1 cellular context compared by ENCODE assay signal in genomic region chrX:30248854-30249253, GRCh38.
TF ChIP-seq lines count a peak whose summit lies in the region.

No MANE protein-coding gene starts in this region.

TF ChIP-seq in GM12878, 131 proteins besides CTCF, POLR2A, EP300 and RAD21 (continued from another document):
- TF ChIP-seq NKRF (conservative IDR thresholded peaks at IDR 0.05) (no peak), IRF4 (IDR thresholded peaks at IDR 0.05; ENCODE audit: low read depth, low read length) (peak; percentile 47; the same call in 1 of the 2 replicates), IKZF2 (IDR thresholded peaks at IDR 0.05) (peak in 1 of 2 experiments; percentile 18; a peak in 1 of 4 replicates), JUNB (IDR thresholded peaks at IDR 0.05) (peak; percentile 35; the same call in 1 of the 2 replicates), EZH2 (IDR thresholded peaks at IDR 0.05; ENCODE audit: borderline replicate concordance, control insufficient read depth, low read depth, low read length) (no peak), ZNF384 (IDR thresholded peaks at IDR 0.05; ENCODE audit: borderline replicate concordance, low read depth, low read length) (no peak), CBX3 (IDR thresholded peaks at IDR 0.05; ENCODE audit: borderline replicate concordance, low read depth) (no peak), WRNIP1 (IDR thresholded peaks at IDR 0.05; ENCODE audit: borderline replicate concordance, low read depth, low read length) (no peak), ATF2 (IDR thresholded peaks at IDR 0.05; ENCODE audit: low read length) (peak; percentile 16; the same call in 1 of the 2 replicates), SUZ12 (IDR thresholded peaks at IDR 0.05; ENCODE audit: unreplicated experiment) (no peak), CEBPB (IDR thresholded peaks at IDR 0.05; ENCODE audit: borderline replicate concordance in 1 of 2, low read depth in 2 of 2, low read length in 2 of 2) (no peak), MYC (IDR thresholded peaks at IDR 0.05; ENCODE audit: insufficient read depth, insufficient read length, insufficient replicate concordance, low read length, severe bottlenecking) (no peak), SMAD5 (IDR thresholded peaks at IDR 0.05; ENCODE audit: low read depth) (no peak), RUNX3 (IDR thresholded peaks at IDR 0.05; ENCODE audit: low read length) (0 out of 2 replicates have a peak, but pooled peaks have one; percentile 4)
- TF ChIP-seq, protein P1, sequence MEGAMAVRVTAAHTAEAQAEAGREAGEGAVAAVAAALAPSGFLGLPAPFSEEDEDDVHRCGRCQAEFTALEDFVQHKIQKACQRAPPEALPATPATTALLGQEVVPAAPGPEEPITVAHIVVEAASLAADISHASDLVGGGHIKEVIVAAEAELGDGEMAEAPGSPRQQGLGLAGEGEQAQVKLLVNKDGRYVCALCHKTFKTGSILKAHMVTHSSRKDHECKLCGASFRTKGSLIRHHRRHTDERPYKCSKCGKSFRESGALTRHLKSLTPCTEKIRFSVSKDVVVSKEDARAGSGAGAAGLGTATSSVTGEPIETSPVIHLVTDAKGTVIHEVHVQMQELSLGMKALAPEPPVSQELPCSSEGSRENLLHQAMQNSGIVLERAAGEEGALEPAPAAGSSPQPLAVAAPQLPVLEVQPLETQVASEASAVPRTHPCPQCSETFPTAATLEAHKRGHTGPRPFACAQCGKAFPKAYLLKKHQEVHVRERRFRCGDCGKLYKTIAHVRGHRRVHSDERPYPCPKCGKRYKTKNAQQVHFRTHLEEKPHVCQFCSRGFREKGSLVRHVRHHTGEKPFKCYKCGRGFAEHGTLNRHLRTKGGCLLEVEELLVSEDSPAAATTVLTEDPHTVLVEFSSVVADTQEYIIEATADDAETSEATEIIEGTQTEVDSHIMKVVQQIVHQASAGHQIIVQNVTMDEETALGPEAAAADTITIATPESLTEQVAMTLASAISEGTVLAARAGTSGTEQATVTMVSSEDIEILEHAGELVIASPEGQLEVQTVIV (IDR thresholded peaks at IDR 0.05; ENCODE audit: borderline replicate concordance, partially characterized antibody), result no peak
TF ChIP-seq in GM12878: peak in this region for 6.
